Comparison of ENCODE assay signal across 24 cellular contexts in the genomic region with DNA sequence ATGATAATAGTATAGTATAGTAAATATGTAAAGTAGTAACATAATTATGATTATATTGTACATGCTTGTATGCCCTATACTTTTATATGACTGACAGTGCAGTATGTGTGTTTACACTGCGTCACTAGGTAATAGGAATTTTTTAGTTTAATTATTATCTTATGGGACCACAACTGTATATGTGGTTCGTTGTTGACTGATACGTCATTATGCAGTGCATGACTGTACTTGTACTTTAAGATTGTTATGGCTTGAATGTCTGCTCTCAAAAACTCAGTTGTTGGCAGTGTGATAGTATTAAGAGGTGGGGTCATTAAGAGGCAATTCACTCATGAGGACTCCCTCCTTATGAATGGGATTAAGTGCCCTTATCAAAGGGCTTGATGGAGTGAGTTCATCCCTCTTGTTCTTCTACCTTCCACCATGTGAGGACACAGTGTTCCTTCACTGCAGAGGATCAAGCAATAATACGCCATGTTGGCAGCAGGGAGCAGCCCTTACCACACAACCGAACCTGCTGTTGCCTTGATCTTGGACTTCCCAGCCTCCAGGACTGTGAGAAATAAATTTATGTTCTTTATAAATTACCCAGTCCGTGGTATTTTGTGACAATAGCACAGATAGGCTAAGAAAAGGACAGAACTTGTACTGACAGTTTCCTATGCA.
"Had no signal": no experiment of that assay in that cellular context is flagged by ENCODE, and none has a peak within 500 bp of the region (broad histone marks: within the 10 kb centered on the region; RNA-seq: fewer than 3 reads in every experiment).

No MANE protein-coding gene starts in this region.

- ATAC-seq: naive thymus-derived CD8-positive, alpha-beta T cell; psoas muscle; right cardiac atrium; stimulated activated memory B cell treated with anti-CD40 and anti-IgM and Interleukin-4, amounts not matched to agents 10 μg/mL and 1 μg/mL and 100 μg/mL, for 72 hours; stimulated activated naive CD8-positive, alpha-beta T cell treated with anti-CD3 and anti-CD28 coated beads, Interleukin-15, Interleukin-2, amounts not matched to agents 100 U/mL and 50 U/mL, for 24 hours had no signal

- H3K27me3 ChIP-seq: colonic mucosa, esophagus squamous epithelium, spleen, testis, tibial artery had no signal

- H3K4me1 ChIP-seq: colonic mucosa, esophagus squamous epithelium, psoas muscle, testis, tibial artery had no signal

- H3K4me3 ChIP-seq: colonic mucosa, esophagus squamous epithelium, lung, psoas muscle, skin epidermis, spleen, testis, tibial artery had no signal

- H3K27ac ChIP-seq: colonic mucosa, esophagus squamous epithelium, psoas muscle, skin epidermis, spleen, testis, tibial artery had no signal

- H3K9me3 ChIP-seq: colonic mucosa, psoas muscle, testis had no signal

- DNase-seq: colonic mucosa; effector CD8-positive, alpha-beta T cell; endodermal cell; erythroblast; esophagus squamous epithelium; head of caudate nucleus; mesenchymal stem cell; midbrain; naive thymus-derived CD8-positive, alpha-beta T cell; nephron progenitor cell; nucleus accumbens; posterior cingulate gyrus; psoas muscle; right cardiac atrium; spleen; stimulated activated CD4-positive, alpha-beta T cell treated with anti-CD3 and anti-CD28 coated beads, Interleukin-4, amount 100 ng/mL, for 4 hours; stimulated activated naive CD8-positive, alpha-beta T cell treated with anti-CD3 and anti-CD28 coated beads, Interleukin-15, Interleukin-2, amounts not matched to agents 100 U/mL and 50 U/mL, for 24 hours; substantia nigra; testis; tibial artery had no signal

- H3K36me3 ChIP-seq: colonic mucosa, esophagus squamous epithelium, spleen had no signal

- FAIRE-seq: keratinocyte had no signal
